Comparison of ENCODE assay signal across 21 cellular contexts in genomic region chr7:137519964-137520363, GRCh38.
DNase-seq lines count a peak whose midpoint lies in the region; FAIRE-seq and TF ChIP-seq lines count a peak whose summit lies in the region.
"Had no signal": no experiment of that assay in that cellular context is flagged by ENCODE, and none has a peak within 500 bp of the region (broad histone marks: within the 10 kb centered on the region; RNA-seq: fewer than 3 reads in every experiment).

No MANE protein-coding gene starts in this region.

- H3K4me3 ChIP-seq in adipocyte (ENCODE audit: low read length) (no peak overlapping the region), fibroblast of villous mesenchyme (ENCODE audit: low read depth, low read length) (no peak overlapping the region), H7 (ENCODE audit: insufficient read depth, low read depth, low read length) (no peak overlapping the region)
- H3K4me3 ChIP-seq: HAP-1, Peyer's patch, SJSA1 had no signal

- peaks cover 6% of the 10 kb centered on the region for H3K36me3 ChIP-seq in adipocyte (ENCODE audit: control insufficient read depth, insufficient read depth, low read length, severe bottlenecking)
- no peaks in the 10 kb centered on the region for H3K36me3 ChIP-seq in H7 (replicated peaks; ENCODE audit: control insufficient read depth, insufficient read depth, low read length)
- H3K36me3 ChIP-seq: HAP-1, Peyer's patch, SJSA1 had no signal

- H3K9ac ChIP-seq in adipocyte (ENCODE audit: low read length): no peak overlapping the region

- H3K4me1 ChIP-seq in adipocyte (ENCODE audit: control insufficient read depth, insufficient read depth, low read length): no peaks in the 10 kb centered on the region
- H3K4me1 ChIP-seq: HAP-1, Peyer's patch, SJSA1 had no signal

- H3K27me3 ChIP-seq in adipocyte (replicated peaks; ENCODE audit: control insufficient read depth, insufficient read depth, low read length): no peaks in the 10 kb centered on the region
- H3K27me3 ChIP-seq in H7 (ENCODE audit: control insufficient read depth, insufficient read depth, low read length): no peaks in the 10 kb centered on the region
- H3K27me3 ChIP-seq: Peyer's patch, SJSA1 had no signal

- no peak for FAIRE-seq in GM12892 (lab: Jason Lieb, UNC)
- FAIRE-seq: HepG2 had no signal

- TF ChIP-seq POLR2A in GM12892 (IDR thresholded peaks at IDR 0.05; ENCODE audit: low read depth, low read length): no peak

- peak; percentile 37 for DNase-seq in EH (ENCODE audit: low read depth)
- DNase-seq in OCI-M1 (lab: John Stamatoyannopoulos, UW): peak; percentile 27
- peak; percentile 9 for DNase-seq in adipocyte (ENCODE audit: low read depth)
- DNase-seq in fibroblast of villous mesenchyme (ENCODE audit: low read depth): peak; percentile 41
- DNase-seq in activated naive CD4-positive, alpha-beta T cell treated with Interleukin-2 at 50 U/mL for 16 hours: no peak
- DNase-seq in T-helper 9 cell: no peak
- no peak for DNase-seq in H7
- DNase-seq in GM12892 (ENCODE audit: insufficient read length): no peak
- DNase-seq: CD8-positive, alpha-beta memory T cell; GF-D8; KBM-7; NCI-H1092 treated with DMSO at 0.1 percent for 48 hours; NCI-H1436 treated with DMSO at 0.1 percent for 48 hours; NCI-H2029; NCI-H226; NCI-H510A treated with DMSO at 0.1 percent for 48 hours; NCI-H82; Peyer's patch had no signal

- no peak for TF ChIP-seq CTCF in fibroblast of villous mesenchyme (IDR thresholded peaks at IDR 0.05; ENCODE audit: insufficient read depth, low read depth, low read length)

- H3K9me3 ChIP-seq in adipocyte (ENCODE audit: control insufficient read depth, low read length): no peaks in the 10 kb centered on the region
- H3K9me3 ChIP-seq: HAP-1, Peyer's patch, SJSA1 had no signal

Comparison
In these comparisons a context has a peak if more than half of its experiments do, and no peak if none do; other contexts are left out.
1. DNase-seq: peak in EH (single experiment), OCI-M1 (single experiment), adipocyte (single experiment) and fibroblast of villous mesenchyme (single experiment); none in activated naive CD4-positive, alpha-beta T cell treated with Interleukin-2 at 50 U/mL for 16 hours (single experiment), T-helper 9 cell (single experiment), H7 (single experiment) and GM12892 (single experiment).